ENCODE assay signal across 9 cellular contexts in the genomic region with DNA sequence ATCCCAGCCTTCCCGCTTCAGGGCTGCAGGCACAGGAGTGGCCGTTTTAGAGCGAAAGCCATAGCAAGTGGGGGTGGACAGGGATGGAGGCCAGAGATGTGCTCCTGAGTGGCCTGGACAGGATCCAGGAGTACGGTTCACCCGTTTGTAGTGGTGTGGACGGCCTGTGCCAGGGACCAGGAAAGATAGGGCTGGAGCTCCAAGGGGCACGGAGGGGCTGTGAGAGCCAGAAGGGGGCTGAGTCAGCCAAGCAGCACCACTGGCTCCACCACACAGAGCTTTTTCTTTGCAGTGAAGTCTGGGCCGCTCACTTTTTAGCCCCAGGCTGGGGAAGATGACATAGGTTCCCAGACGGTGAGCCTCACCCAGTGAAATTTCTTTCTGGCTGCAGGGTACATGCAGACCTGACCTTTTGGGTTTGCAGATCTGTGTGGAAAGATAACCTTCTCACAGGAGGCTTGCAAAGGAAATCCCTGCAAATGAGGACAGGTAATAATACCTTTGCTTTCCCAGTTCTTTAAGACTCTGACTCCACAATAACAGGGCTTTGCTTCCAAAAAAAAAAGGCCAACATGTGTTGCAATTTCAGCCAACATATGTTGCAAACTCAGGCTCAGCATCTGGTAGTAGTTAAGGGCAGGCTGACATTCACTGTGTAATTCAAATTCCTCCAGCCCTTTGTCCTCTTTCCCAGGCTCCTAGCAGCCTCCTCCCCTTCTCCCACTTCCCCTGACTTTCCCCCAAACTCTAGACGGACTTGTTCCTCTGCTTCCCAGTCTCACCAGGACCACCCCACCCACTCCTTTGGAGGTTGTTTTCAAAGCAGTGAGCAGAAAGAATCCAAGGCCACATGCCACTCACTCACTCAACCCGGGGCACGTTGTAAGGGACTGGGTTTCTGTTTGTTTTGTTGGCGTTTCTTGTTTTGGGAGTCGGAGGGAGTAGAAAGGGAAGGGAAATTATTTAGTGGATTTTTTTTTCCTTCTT. TPM values are rescaled to one million over a fixed set of nuclear protein-coding genes. Genes with fewer than 3 reads are reported as not detected.
A peak's percentile ranks its signal among the peaks of the same experiment; 100 is the strongest.
DNase-seq lines count a peak whose midpoint lies in the region; ATAC-seq, FAIRE-seq and TF ChIP-seq lines count a peak whose summit lies in the region.
"Had no signal": no experiment of that assay in that cellular context is flagged by ENCODE, and none has a peak within 500 bp of the region (broad histone marks: within the 10 kb centered on the region; RNA-seq: fewer than 3 reads in every experiment).

No MANE protein-coding gene starts in this region.

- H3K36me3 Mint-ChIP-seq in progenitor cell of endocrine pancreas (ENCODE audit: insufficient read depth): no peaks in the 10 kb centered on the region

- TF ChIP-seq CTCF in foreskin fibroblast (IDR thresholded peaks at IDR 0.05; ENCODE audit: low read depth, low read length) (no peak), progenitor cell of endocrine pancreas (IDR thresholded peaks at IDR 0.05; ENCODE audit: unreplicated experiment) (no peak)

- no peak for FAIRE-seq in GM12891 (lab: Jason Lieb, UNC)

- H3K27me3 Mint-ChIP-seq in progenitor cell of endocrine pancreas: no peaks in the 10 kb centered on the region

- H3K36me3 ChIP-seq in SK-N-MC (ENCODE audit: insufficient read depth, low read length): no peaks in the 10 kb centered on the region

- peak overlapping the region; percentile 10 for H3K4me3 Mint-ChIP-seq in progenitor cell of endocrine pancreas (ENCODE audit: low read depth)

- H3K27ac ChIP-seq in SK-N-MC: peak overlapping the region; percentile 98

- ATAC-seq in HG03469 (IDR thresholded peaks at IDR 0.05; ENCODE audit: unreplicated experiment): no peak
- no peak for ATAC-seq in HG02852 (IDR thresholded peaks at IDR 0.05; ENCODE audit: unreplicated experiment)

- H3K9me3 Mint-ChIP-seq in progenitor cell of endocrine pancreas (ENCODE audit: low read depth): peaks cover 4% of the 10 kb centered on the region

- no peak for TF ChIP-seq POLR2A in GM12891 (IDR thresholded peaks at IDR 0.05; ENCODE audit: low read depth, low read length)

- H3K9me3 ChIP-seq in SK-N-MC (ENCODE audit: low read depth, low read length): peaks cover 6% of the 10 kb centered on the region; the same call in 1 of the 2 replicates

- H3K27ac Mint-ChIP-seq in progenitor cell of endocrine pancreas: peak overlapping the region; percentile 98

- DNase-seq in EL (peak; percentile 96), SK-N-MC (ENCODE audit: low read depth, low spot score) (no peak), foreskin fibroblast (peak; percentile 92 to 96), progenitor cell of endocrine pancreas (ENCODE audit: low spot score, unreplicated experiment) (no peak), COR-L47 (lab: John Stamatoyannopoulos, UW) (no peak), GM12891 (ENCODE audit: insufficient read length, low spot score) (no peak)
- DNase-seq: activated naive CD4-positive, alpha-beta T cell had no signal

- H3K9ac ChIP-seq in SK-N-MC (ENCODE audit: insufficient read length): peak overlapping the region; percentile 75

- H3K4me1 Mint-ChIP-seq in progenitor cell of endocrine pancreas (ENCODE audit: low read depth): peaks cover 36% of the 10 kb centered on the region

- H3K4me3 ChIP-seq in SK-N-MC: peak overlapping the region; percentile 48
- peak overlapping the region; percentile 26 to 40 for H3K4me3 ChIP-seq in foreskin fibroblast (ENCODE audit: low read depth in 1 of 2, low read length in 2 of 2)

TF ChIP-seq in GM12891, 5 proteins besides CTCF, POLR2A, EP300 and RAD21:
- no peak for TF ChIP-seq SPI1 (IDR thresholded peaks at IDR 0.05; ENCODE audit: low read depth, low read length)
- no peak for TF ChIP-seq POLR2AphosphoS5 (IDR thresholded peaks at IDR 0.05; ENCODE audit: low read depth, low read length)
- TF ChIP-seq POU2F2 (IDR thresholded peaks at IDR 0.05; ENCODE audit: low read depth, low read length): no peak
- no peak for TF ChIP-seq PAX5 (IDR thresholded peaks at IDR 0.05; ENCODE audit: insufficient read depth, low read length, severe bottlenecking)
- TF ChIP-seq TAF1 (IDR thresholded peaks at IDR 0.05; ENCODE audit: low read depth, low read length): no peak

RNA-seq across cellular contexts. Expression of a gene that starts 20.3 kb away (rescaled TPM):
- total RNA-seq in progenitor cell of endocrine pancreas: 241 and 251 TPM in 2 replicates
- polyA plus RNA-seq in GM12891 (2012; ENCODE audit: low read depth, missing spikeins): 38.9 TPM

RNA-seq across cellular contexts. Expression of a gene that starts 59.2 kb away (rescaled TPM):
- 2.5 and 3.1 TPM in 2 replicates for total RNA-seq in progenitor cell of endocrine pancreas
- polyA plus RNA-seq in GM12891 (2012; ENCODE audit: low read depth, missing spikeins): not detected

Comparison
In these comparisons a context has a peak if more than half of its experiments do, and no peak if none do; other contexts are left out.
1. DNase-seq: peak in EL (single experiment) and foreskin fibroblast (2 of 2); none in SK-N-MC (single experiment), progenitor cell of endocrine pancreas (single experiment), COR-L47 (single experiment) and GM12891 (single experiment).